Comparison of ENCODE assay signal across 8 cellular contexts in the genomic region with DNA sequence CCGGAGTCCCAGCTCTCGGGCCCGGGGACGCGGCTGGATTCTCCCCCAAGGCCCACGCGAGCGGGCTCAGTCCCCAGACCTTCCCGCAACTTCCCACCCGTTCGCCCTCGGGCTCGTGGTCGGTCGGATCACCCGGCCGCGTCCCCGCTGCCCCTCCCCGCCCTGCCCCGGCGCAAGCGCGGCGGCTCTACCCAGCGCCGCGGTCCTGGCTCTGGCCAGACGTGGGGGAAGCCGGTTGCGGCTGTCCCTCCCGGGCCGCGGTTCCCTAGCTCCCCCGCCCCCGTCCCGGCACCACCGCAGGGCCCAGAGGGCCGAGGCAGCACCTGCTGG. TPM values are rescaled to one million over a fixed set of nuclear protein-coding genes. Genes with fewer than 3 reads are reported as not detected.
A peak's percentile ranks its signal among the peaks of the same experiment; 100 is the strongest.
DNase-seq lines count a peak whose midpoint lies in the region; ATAC-seq, FAIRE-seq and TF ChIP-seq lines count a peak whose summit lies in the region.

No MANE protein-coding gene starts in this region.

- intact Hi-C loops in upper lobe of right lung (cut with DNase I) = loop anchor here (10.0 kb wide), 1 partner anchor 49 kb away; a partner anchor contains a TSS

- ATAC-seq in GM19438 (IDR thresholded peaks at IDR 0.05; ENCODE audit: low read depth, unreplicated experiment) = peak; percentile 14
- no peak for ATAC-seq in memory B cell (ENCODE audit: low read depth)
- peak; percentile 44 for ATAC-seq in upper lobe of right lung
- ATAC-seq in GM19351 (IDR thresholded peaks at IDR 0.05; ENCODE audit: unreplicated experiment) = no peak

- peaks cover 53% of the 10 kb centered on the region for H3K79me2 ChIP-seq in Karpas-422 (ENCODE audit: low read length)

- H3K4me1 ChIP-seq in Karpas-422 (ENCODE audit: low read length) (peaks cover 41% of the 10 kb centered on the region), upper lobe of right lung (peaks cover 43% of the 10 kb centered on the region)

- H3K27ac Mint-ChIP-seq in memory B cell = peak overlapping the region; percentile 99

- H3K4me3 Mint-ChIP-seq in memory B cell = peak overlapping the region; percentile 95

- peaks cover 27% of the 10 kb centered on the region; the same call in 1 of the 2 replicates for H4K20me1 ChIP-seq in Karpas-422 (ENCODE audit: insufficient read depth, low read depth, low read length)

- H3K27me3 ChIP-seq in Karpas-422 (ENCODE audit: low read length) (no peaks in the 10 kb centered on the region), bronchial epithelial cell (ENCODE audit: control insufficient read depth, insufficient read depth, low read length) (no peaks in the 10 kb centered on the region), upper lobe of right lung (no peaks in the 10 kb centered on the region)

- no peaks in the 10 kb centered on the region for H3K9me2 ChIP-seq in Karpas-422 (replicated peaks; ENCODE audit: insufficient read depth, low read length)

- no peak overlapping the region for H2AFZ ChIP-seq in Karpas-422 (ENCODE audit: low read length)

- no peaks in the 10 kb centered on the region for H3K9me3 ChIP-seq in Karpas-422 (ENCODE audit: low read length)
- no peaks in the 10 kb centered on the region for H3K9me3 ChIP-seq in upper lobe of right lung

- no peak for TF ChIP-seq CTCF in bronchial epithelial cell (IDR thresholded peaks at IDR 0.05; ENCODE audit: insufficient read depth, low read length, severe bottlenecking)
- no peak for TF ChIP-seq CTCF in upper lobe of right lung (IDR thresholded peaks at IDR 0.05)

- no peaks in the 10 kb centered on the region for H3K36me3 Mint-ChIP-seq in memory B cell

- no peaks in the 10 kb centered on the region for H3K9me3 Mint-ChIP-seq in memory B cell

- H3K4me2 ChIP-seq in Karpas-422 (ENCODE audit: low read depth, low read length, poor library complexity, severe bottlenecking) = peak overlapping the region; percentile 93

- H3K9ac ChIP-seq in Karpas-422 (ENCODE audit: low read length) = peak overlapping the region; percentile 98

- H3K4me1 Mint-ChIP-seq in memory B cell = peaks cover 29% of the 10 kb centered on the region

- no peaks in the 10 kb centered on the region for H3K27me3 Mint-ChIP-seq in memory B cell

- H3K4me3 ChIP-seq in Karpas-422 (ENCODE audit: low read length) = peak overlapping the region; percentile 77
- H3K4me3 ChIP-seq in bronchial epithelial cell (ENCODE audit: low read depth, low read length) = peak overlapping the region; percentile 92
- peak overlapping the region; percentile 91 for H3K4me3 ChIP-seq in upper lobe of right lung

- H3K27ac ChIP-seq in Karpas-422 (ENCODE audit: low read length) (peak overlapping the region; percentile 85), upper lobe of right lung (peak overlapping the region; percentile 99)

- DNase-seq in COLO668 (lab: John Stamatoyannopoulos, UW; ENCODE audit: unreplicated experiment) (peak; percentile 77), Karpas-422 (no peak), bronchial epithelial cell (ENCODE audit: low read depth) (no peak), memory B cell (ENCODE audit: low spot score in 2 of 2) (no peak), upper lobe of right lung (peak; percentile 82), NCI-H446 treated with DMSO at 0.1 percent for 48 hours (lab: John Stamatoyannopoulos, UW) (no peak)

- H3K36me3 ChIP-seq in Karpas-422 (ENCODE audit: insufficient read depth, low read length) (peaks cover 31% of the 10 kb centered on the region), bronchial epithelial cell (ENCODE audit: control insufficient read depth, insufficient read depth, low read length) (peaks cover 1% of the 10 kb centered on the region), upper lobe of right lung (no peaks in the 10 kb centered on the region)

- no peak for FAIRE-seq in bronchial epithelial cell (lab: Jason Lieb, UNC)

RNA-seq across cellular contexts. Expression of a gene that starts 0.4 kb away (rescaled TPM):
- 33.1 and 66.7 TPM in 2 replicates for total RNA-seq in Karpas-422 (2014; rRNA removed; shearing (Covaris generic); ENCODE audit: low replicate concordance)
- total RNA-seq in bronchial epithelial cell (64.5 and 68.5 TPM in 2 replicates), upper lobe of right lung (105 TPM)

RNA-seq across cellular contexts. Expression of a gene that starts 51.6 kb away (rescaled TPM):
- total RNA-seq in Karpas-422 (2014; rRNA removed; shearing (Covaris generic); ENCODE audit: low replicate concordance) = 51.7 and 62.7 TPM in 2 replicates
- total RNA-seq in bronchial epithelial cell (30.5 and 34.3 TPM in 2 replicates), upper lobe of right lung (139 TPM)

Comparison
In these comparisons a context has a peak if more than half of its experiments do, and no peak if none do; other contexts are left out.
1. DNase-seq: peak in COLO668 (single experiment) and upper lobe of right lung (single experiment); none in Karpas-422 (single experiment), bronchial epithelial cell (single experiment), memory B cell (0 of 2) and NCI-H446 treated with DMSO at 0.1 percent for 48 hours (single experiment).
2. ATAC-seq: peak in GM19438 (single experiment) and upper lobe of right lung (single experiment); none in memory B cell (single experiment) and GM19351 (single experiment).
3. Peak in every context shown above with its lines, with median percentiles within 50 percentile points of each other: H3K4me3 ChIP-seq.